1 cellular context compared by ENCODE assay signal in the genomic region with DNA sequence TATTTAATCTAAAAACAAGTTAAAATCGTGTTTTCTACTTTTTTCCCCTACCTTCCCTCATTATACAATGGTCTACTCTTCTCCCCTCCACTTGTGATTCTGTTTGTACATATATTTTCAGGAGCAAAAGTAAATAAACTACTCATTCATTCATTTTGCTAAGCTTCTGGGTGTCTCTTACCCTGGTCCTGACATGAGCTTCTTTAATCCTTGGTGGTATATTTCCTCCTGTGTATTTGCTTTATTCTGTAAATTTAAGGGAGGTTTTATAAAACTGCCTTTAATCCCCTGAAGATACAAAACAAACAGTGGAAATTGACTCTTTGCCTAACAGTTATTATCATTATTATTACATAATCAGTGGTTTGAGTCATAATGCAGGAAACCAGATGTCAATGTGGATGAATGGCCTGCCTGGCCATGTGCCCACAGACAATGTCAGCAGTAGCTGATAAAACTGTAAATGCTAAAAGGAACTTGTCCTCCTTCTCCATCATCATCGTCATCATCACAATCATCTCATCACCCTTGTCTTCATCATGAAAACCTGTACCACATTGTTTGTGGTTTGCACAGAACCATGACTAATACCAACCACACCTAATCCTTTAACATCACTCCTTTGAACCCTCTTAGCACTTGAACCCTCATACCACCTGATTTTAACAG.
TF ChIP-seq lines count a peak whose summit lies in the region.

No MANE protein-coding gene starts in this region.

TF ChIP-seq in HepG2, 621 proteins besides CTCF, POLR2A, EP300 and RAD21 (continued from another document):
- TF ChIP-seq ZHX1 (CRISPR knock-in tag; IDR thresholded peaks at IDR 0.05; ENCODE audit: low read depth) (no peak), ZBTB46 (CRISPR knock-in tag; IDR thresholded peaks at IDR 0.05; ENCODE audit: borderline replicate concordance) (no peak), NR2F2 (IDR thresholded peaks at IDR 0.05; ENCODE audit: borderline replicate concordance, low read depth) (no peak), ATF3 (CRISPR knock-in tag; IDR thresholded peaks at IDR 0.05) (no peak), ZNF207 (IDR thresholded peaks at IDR 0.05; ENCODE audit: borderline replicate concordance) (no peak), BORCS8-MEF2B (CRISPR knock-in tag; IDR thresholded peaks at IDR 0.05) (no peak)
- TF ChIP-seq, protein P1, sequence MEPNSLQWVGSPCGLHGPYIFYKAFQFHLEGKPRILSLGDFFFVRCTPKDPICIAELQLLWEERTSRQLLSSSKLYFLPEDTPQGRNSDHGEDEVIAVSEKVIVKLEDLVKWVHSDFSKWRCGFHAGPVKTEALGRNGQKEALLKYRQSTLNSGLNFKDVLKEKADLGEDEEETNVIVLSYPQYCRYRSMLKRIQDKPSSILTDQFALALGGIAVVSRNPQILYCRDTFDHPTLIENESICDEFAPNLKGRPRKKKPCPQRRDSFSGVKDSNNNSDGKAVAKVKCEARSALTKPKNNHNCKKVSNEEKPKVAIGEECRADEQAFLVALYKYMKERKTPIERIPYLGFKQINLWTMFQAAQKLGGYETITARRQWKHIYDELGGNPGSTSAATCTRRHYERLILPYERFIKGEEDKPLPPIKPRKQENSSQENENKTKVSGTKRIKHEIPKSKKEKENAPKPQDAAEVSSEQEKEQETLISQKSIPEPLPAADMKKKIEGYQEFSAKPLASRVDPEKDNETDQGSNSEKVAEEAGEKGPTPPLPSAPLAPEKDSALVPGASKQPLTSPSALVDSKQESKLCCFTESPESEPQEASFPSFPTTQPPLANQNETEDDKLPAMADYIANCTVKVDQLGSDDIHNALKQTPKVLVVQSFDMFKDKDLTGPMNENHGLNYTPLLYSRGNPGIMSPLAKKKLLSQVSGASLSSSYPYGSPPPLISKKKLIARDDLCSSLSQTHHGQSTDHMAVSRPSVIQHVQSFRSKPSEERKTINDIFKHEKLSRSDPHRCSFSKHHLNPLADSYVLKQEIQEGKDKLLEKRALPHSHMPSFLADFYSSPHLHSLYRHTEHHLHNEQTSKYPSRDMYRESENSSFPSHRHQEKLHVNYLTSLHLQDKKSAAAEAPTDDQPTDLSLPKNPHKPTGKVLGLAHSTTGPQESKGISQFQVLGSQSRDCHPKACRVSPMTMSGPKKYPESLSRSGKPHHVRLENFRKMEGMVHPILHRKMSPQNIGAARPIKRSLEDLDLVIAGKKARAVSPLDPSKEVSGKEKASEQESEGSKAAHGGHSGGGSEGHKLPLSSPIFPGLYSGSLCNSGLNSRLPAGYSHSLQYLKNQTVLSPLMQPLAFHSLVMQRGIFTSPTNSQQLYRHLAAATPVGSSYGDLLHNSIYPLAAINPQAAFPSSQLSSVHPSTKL (CRISPR knock-in tag; IDR thresholded peaks at IDR 0.05) = peak; percentile 60; the same call in 1 of the 2 replicates
